In the genomic region with DNA sequence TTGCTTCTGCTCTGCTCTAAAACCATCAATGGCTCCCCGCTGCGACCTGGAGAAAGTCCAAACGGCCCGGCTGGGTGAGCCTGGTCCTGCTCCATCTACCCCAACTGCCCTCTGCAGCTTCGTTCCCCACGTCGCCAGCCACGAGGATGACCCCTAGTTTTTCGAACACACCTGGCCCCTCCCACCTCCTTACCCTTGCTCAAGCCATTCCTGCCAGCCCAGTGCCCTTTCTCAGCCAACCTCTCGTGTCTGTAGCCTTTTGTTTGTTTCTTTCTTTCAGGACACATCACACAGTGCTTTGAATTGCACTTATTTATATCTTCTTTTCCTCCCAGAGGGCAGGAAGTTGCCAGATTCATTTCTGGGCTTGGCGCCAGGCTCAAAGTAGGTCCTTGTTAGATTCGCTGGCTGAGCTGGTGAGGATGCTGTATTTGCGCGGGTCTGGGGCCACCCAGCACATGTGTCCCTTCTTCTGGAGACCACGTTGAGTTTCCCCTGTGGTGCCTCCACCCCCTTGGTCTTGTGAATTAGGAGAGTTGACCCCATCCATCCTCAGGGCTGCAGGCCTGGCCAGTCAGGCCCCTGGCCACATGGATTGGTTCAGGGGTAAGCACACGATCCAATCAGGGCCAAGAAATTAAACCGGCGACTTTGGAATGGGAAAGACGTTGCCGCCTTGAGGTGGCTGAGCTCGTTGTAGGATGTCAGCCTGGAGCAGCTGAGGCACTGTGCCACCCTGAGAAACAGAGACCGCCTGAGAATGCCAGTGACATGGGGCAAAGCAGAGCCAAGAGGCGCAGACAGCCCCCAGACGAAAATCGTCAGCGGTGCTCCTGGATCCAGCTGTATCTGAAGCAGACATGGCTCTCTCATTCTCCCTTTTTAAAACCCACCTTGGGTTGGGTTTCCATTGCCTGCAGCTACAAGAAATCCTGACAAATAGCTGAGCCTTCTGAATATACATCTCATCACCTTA, we compare ENCODE assay signal across 8 cellular contexts.
DNase-seq lines count a peak whose midpoint lies in the region; ATAC-seq and TF ChIP-seq lines count a peak whose summit lies in the region.

No MANE protein-coding gene starts in this region.

- H3K27ac Mint-ChIP-seq in activated naive CD8-positive, alpha-beta T cell treated with anti-CD3 and anti-CD28 coated beads, Interleukin-2, amount 10 ng/mL, durations not matched to agents 7 days and 5 days = peak overlapping the region; percentile 28
- H3K27ac Mint-ChIP-seq in activated naive CD8-positive, alpha-beta T cell treated with anti-CD3 and anti-CD28 coated beads for 36 hours = no peak overlapping the region
- H3K27ac Mint-ChIP-seq in neural progenitor cell (peak overlapping the region; percentile 41), Caco-2 (ENCODE audit: unreplicated experiment) (no peak overlapping the region)

- DNase-seq in activated naive CD8-positive, alpha-beta T cell treated with anti-CD3 and anti-CD28 coated beads, Interleukin-2, amount 10 ng/mL, durations not matched to agents 7 days and 5 days = no peak
- no peak for DNase-seq in activated naive CD8-positive, alpha-beta T cell treated with anti-CD3 and anti-CD28 coated beads for 36 hours
- peak; percentile 58 to 76 for DNase-seq in SJCRH30
- DNase-seq in esophagus muscularis mucosa (ENCODE audit: extremely low spot score) = peak; percentile 97
- no peak for DNase-seq in neural progenitor cell (ENCODE audit: low spot score)
- DNase-seq in mesenteric fat pad (ENCODE audit: low spot score) = no peak
- DNase-seq in Caco-2 = no peak

- H3K27me3 Mint-ChIP-seq in activated naive CD8-positive, alpha-beta T cell treated with anti-CD3 and anti-CD28 coated beads, Interleukin-2, amount 10 ng/mL, durations not matched to agents 7 days and 5 days = peaks cover 1% of the 10 kb centered on the region
- peaks cover 20% of the 10 kb centered on the region for H3K27me3 Mint-ChIP-seq in activated naive CD8-positive, alpha-beta T cell treated with anti-CD3 and anti-CD28 coated beads for 36 hours
- H3K27me3 Mint-ChIP-seq in neural progenitor cell (ENCODE audit: insufficient read depth, low read depth) (peaks cover 8% of the 10 kb centered on the region), Caco-2 (ENCODE audit: insufficient read depth, unreplicated experiment) (no peaks in the 10 kb centered on the region)

- BruUV-seq in Caco-2 (replicated peaks; lab: Mats Ljungman, UMichigan) = no TSS peak

- H3K9ac ChIP-seq in neural progenitor cell = no peak overlapping the region

- H4K20me1 ChIP-seq in neural progenitor cell (ENCODE audit: low read depth) = no peaks in the 10 kb centered on the region

- peak overlapping the region; percentile 15 for H3K4me3 Mint-ChIP-seq in activated naive CD8-positive, alpha-beta T cell treated with anti-CD3 and anti-CD28 coated beads, Interleukin-2, amount 10 ng/mL, durations not matched to agents 7 days and 5 days
- no peak overlapping the region for H3K4me3 Mint-ChIP-seq in activated naive CD8-positive, alpha-beta T cell treated with anti-CD3 and anti-CD28 coated beads for 36 hours
- H3K4me3 Mint-ChIP-seq in neural progenitor cell (no peak overlapping the region), Caco-2 (ENCODE audit: unreplicated experiment) (no peak overlapping the region)

- H3K4me2 ChIP-seq in neural progenitor cell = no peak overlapping the region

- no peak for ATAC-seq in activated naive CD8-positive, alpha-beta T cell treated with anti-CD3 and anti-CD28 coated beads, Interleukin-2, amount 10 ng/mL, durations not matched to agents 7 days and 5 days (ENCODE audit: low read depth)
- no peak for ATAC-seq in GM21515 (IDR thresholded peaks at IDR 0.05; ENCODE audit: unreplicated experiment)

- H3K4me1 ChIP-seq in SJCRH30 (peaks cover 6% of the 10 kb centered on the region), esophagus muscularis mucosa (peaks cover 18 to 33% (median 30%) of the 10 kb centered on the region in 4 donors), neural progenitor cell (no peaks in the 10 kb centered on the region), Caco-2 (no peaks in the 10 kb centered on the region)

- no peak for TF ChIP-seq EP300 in esophagus muscularis mucosa (IDR thresholded peaks at IDR 0.05)

- H3K36me3 ChIP-seq in SJCRH30 (no peaks in the 10 kb centered on the region), esophagus muscularis mucosa (no peaks in the 10 kb centered on the region), neural progenitor cell (no peaks in the 10 kb centered on the region), Caco-2 (ENCODE audit: control insufficient read depth, insufficient read depth, low read length) (no peaks in the 10 kb centered on the region)

- WGBS in esophagus muscularis mucosa = 29% methylated on average over 23 of the region's 26 CpGs

- POLR2A ChIA-PET in activated naive CD8-positive, alpha-beta T cell treated with anti-CD3 and anti-CD28 coated beads, Interleukin-2, amount 10 ng/mL, durations not matched to agents 7 days and 5 days (lab: Charles Lee) = interaction anchor here (0.7 to 1.4 kb wide), 3 partner anchors 8 to 155 kb away, joined by 3 read pairs; no protein-coding TSS in a partner anchor
- POLR2A ChIA-PET in Caco-2 (lab: Charles Lee) = interaction anchor here (0.6 kb wide), 1 partner anchor 26 kb away, joined by 3 read pairs; no protein-coding TSS in a partner anchor

- no peaks in the 10 kb centered on the region for H3F3A ChIP-seq in neural progenitor cell (ENCODE audit: low read depth)

- H3K4me1 Mint-ChIP-seq in activated naive CD8-positive, alpha-beta T cell treated with anti-CD3 and anti-CD28 coated beads, Interleukin-2, amount 10 ng/mL, durations not matched to agents 7 days and 5 days = peaks cover 65% of the 10 kb centered on the region
- peaks cover 22% of the 10 kb centered on the region for H3K4me1 Mint-ChIP-seq in activated naive CD8-positive, alpha-beta T cell treated with anti-CD3 and anti-CD28 coated beads for 36 hours
- H3K4me1 Mint-ChIP-seq in neural progenitor cell (no peaks in the 10 kb centered on the region), Caco-2 (ENCODE audit: low read depth, unreplicated experiment) (no peaks in the 10 kb centered on the region)

- intact Hi-C loops in esophagus muscularis mucosa (cut with DNase I) (loop anchor here (2.0 kb wide), 1 partner anchor 72 kb away; no protein-coding TSS in a partner anchor), Caco-2 (cut with micrococcal nuclease; ENCODE audit: unreplicated experiment) (no loop called here)

- no peak for TF ChIP-seq POLR2A in esophagus muscularis mucosa (IDR thresholded peaks at IDR 0.05; ENCODE audit: low read depth)

- H3K27me3 ChIP-seq in SJCRH30 (peaks cover 11% of the 10 kb centered on the region), esophagus muscularis mucosa (no peaks in the 10 kb centered on the region), neural progenitor cell (no peaks in the 10 kb centered on the region), Caco-2 (replicated peaks; ENCODE audit: control insufficient read depth, insufficient read depth, low read length) (no peaks in the 10 kb centered on the region)

- TF ChIP-seq CTCF in esophagus muscularis mucosa (IDR thresholded peaks at IDR 0.05) (no peak), neural progenitor cell (IDR thresholded peaks at IDR 0.05) (no peak), Caco-2 (IDR thresholded peaks at IDR 0.05; ENCODE audit: insufficient read depth in 1 of 2, low read depth in 1 of 2, low read length in 1 of 2, severe bottlenecking in 1 of 2, unreplicated experiment in 1 of 2) (no peak)

- H3K9me3 Mint-ChIP-seq in activated naive CD8-positive, alpha-beta T cell treated with anti-CD3 and anti-CD28 coated beads, Interleukin-2, amount 10 ng/mL, durations not matched to agents 7 days and 5 days = no peaks in the 10 kb centered on the region
- no peaks in the 10 kb centered on the region for H3K9me3 Mint-ChIP-seq in activated naive CD8-positive, alpha-beta T cell treated with anti-CD3 and anti-CD28 coated beads for 36 hours
- no peaks in the 10 kb centered on the region for H3K9me3 Mint-ChIP-seq in neural progenitor cell
- H3K9me3 Mint-ChIP-seq in Caco-2 (ENCODE audit: unreplicated experiment) = no peaks in the 10 kb centered on the region

- H2AFZ ChIP-seq in neural progenitor cell (replicated peaks) = no peak overlapping the region

- H3K9me3 ChIP-seq in SJCRH30 (replicated peaks) = no peaks in the 10 kb centered on the region
- H3K9me3 ChIP-seq in esophagus muscularis mucosa = no peaks in the 10 kb centered on the region
- H3K9me3 ChIP-seq in neural progenitor cell (ENCODE audit: low read depth) = no peaks in the 10 kb centered on the region
- no peaks in the 10 kb centered on the region for H3K9me3 ChIP-seq in Caco-2

- H3K36me3 Mint-ChIP-seq in activated naive CD8-positive, alpha-beta T cell treated with anti-CD3 and anti-CD28 coated beads, Interleukin-2, amount 10 ng/mL, durations not matched to agents 7 days and 5 days = no peaks in the 10 kb centered on the region
- H3K36me3 Mint-ChIP-seq in activated naive CD8-positive, alpha-beta T cell treated with anti-CD3 and anti-CD28 coated beads for 36 hours = no peaks in the 10 kb centered on the region
- no peaks in the 10 kb centered on the region for H3K36me3 Mint-ChIP-seq in neural progenitor cell
- no peaks in the 10 kb centered on the region for H3K36me3 Mint-ChIP-seq in Caco-2 (ENCODE audit: insufficient read depth, unreplicated experiment)

- no peaks in the 10 kb centered on the region for H3K79me2 ChIP-seq in neural progenitor cell (ENCODE audit: low read depth)

- CTCF ChIA-PET in Caco-2 (lab: Charles Lee) = interaction anchor here (0.6 to 1.6 kb wide), 3 partner anchors 146 to 158 kb away, joined by 3 to 4 read pairs (median 4); no protein-coding TSS in a partner anchor

- H3K27ac ChIP-seq in SJCRH30 = no peak overlapping the region
- peak overlapping the region; percentile 53 to 76 (median 66) for H3K27ac ChIP-seq in esophagus muscularis mucosa (replicated peaks in 1 of 4)
- no peak overlapping the region for H3K27ac ChIP-seq in neural progenitor cell

- H3K4me3 ChIP-seq in SJCRH30 (no peak overlapping the region), esophagus muscularis mucosa (peak overlapping the region in 3 of 4 donors; percentile 17 to 29 (median 24)), neural progenitor cell (no peak overlapping the region), Caco-2 (ENCODE audit: low read depth, low read length) (no peak overlapping the region)

Comparison
In these comparisons a context has a peak if more than half of its experiments do, and no peak if none do; other contexts are left out.
1. H3K27ac Mint-ChIP-seq: peak in activated naive CD8-positive, alpha-beta T cell treated with anti-CD3 and anti-CD28 coated beads, Interleukin-2, amount 10 ng/mL, durations not matched to agents 7 days and 5 days (single experiment) and neural progenitor cell (single experiment); none in activated naive CD8-positive, alpha-beta T cell treated with anti-CD3 and anti-CD28 coated beads for 36 hours (single experiment) and Caco-2 (single experiment).
2. DNase-seq: peak in SJCRH30 (2 of 2) and esophagus muscularis mucosa (single experiment); none in activated naive CD8-positive, alpha-beta T cell treated with anti-CD3 and anti-CD28 coated beads, Interleukin-2, amount 10 ng/mL, durations not matched to agents 7 days and 5 days (single experiment), activated naive CD8-positive, alpha-beta T cell treated with anti-CD3 and anti-CD28 coated beads for 36 hours (single experiment), neural progenitor cell (single experiment), mesenteric fat pad (single experiment) and Caco-2 (0 of 2).
3. H3K27ac ChIP-seq: peak in esophagus muscularis mucosa (4 of 4); none in SJCRH30 (single experiment) and neural progenitor cell (single experiment).
4. H3K4me3 ChIP-seq: peak in esophagus muscularis mucosa (3 of 4); none in SJCRH30 (single experiment), neural progenitor cell (single experiment) and Caco-2 (single experiment).